1 cellular context compared by ENCODE assay signal in the genomic region with DNA sequence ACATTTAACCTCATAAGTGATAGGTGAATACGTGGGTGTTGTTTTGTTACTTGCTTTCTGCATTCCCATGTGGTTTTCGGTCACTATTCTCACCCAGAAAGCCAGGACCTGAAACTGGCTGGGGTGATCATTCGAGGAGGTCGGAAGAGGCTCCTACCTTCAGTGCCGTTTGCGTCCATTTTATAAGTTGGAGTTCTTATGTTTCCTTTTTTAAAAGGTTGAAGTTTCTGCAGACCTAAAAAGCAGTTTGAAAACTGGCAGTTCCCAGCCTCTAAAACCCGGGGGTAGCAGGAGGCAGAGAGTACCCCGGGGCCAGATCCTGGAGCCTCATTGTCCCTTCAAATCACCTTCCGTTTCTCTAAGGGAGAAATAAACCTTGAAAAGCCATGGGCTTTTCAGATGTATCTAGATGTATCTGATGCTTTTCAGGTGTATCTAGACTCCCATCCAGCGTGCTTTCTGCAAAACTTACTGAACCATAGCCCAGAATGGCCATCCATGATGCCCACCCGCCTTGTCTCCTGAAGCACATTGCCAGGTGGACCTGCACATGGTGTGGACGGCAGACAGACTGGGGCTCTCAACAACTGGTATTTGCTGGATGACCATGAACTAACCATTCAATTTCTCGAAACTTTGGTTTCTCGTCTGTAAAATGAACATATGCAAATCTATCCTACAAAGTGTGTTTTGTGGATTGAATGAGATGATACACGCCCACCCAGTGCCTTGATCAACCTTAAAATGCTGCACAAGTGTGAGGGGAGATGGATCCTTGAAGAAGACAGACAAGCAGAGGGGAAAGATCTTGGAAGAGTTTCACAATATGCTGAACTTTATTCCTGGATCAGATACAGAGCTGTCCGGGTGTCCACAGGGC.
TF ChIP-seq lines count a peak whose summit lies in the region.

No MANE protein-coding gene starts in this region.

TF ChIP-seq in endothelial cell of umbilical vein, 7 proteins besides CTCF, POLR2A, EP300 and RAD21 (continued from another document):
- TF ChIP-seq MYC (IDR thresholded peaks at IDR 0.05; ENCODE audit: low read depth, low read length) (no peak), GATA2 (IDR thresholded peaks at IDR 0.05; ENCODE audit: insufficient read depth, insufficient read length, low read depth, low read length) (no peak), JUN (IDR thresholded peaks at IDR 0.05; ENCODE audit: borderline replicate concordance, insufficient read depth, insufficient read length, low read depth) (no peak)
